ENCODE assay signal across 1 cellular context in genomic region chr3:42025388-42026138, GRCh38.
TF ChIP-seq lines count a peak whose summit lies in the region.

No MANE protein-coding gene starts in this region.

TF ChIP-seq in K562, 482 proteins besides CTCF, POLR2A, EP300 and RAD21 (continued from another document and continues in another):
- TF ChIP-seq ARHGAP35 (IDR thresholded peaks at IDR 0.05; ENCODE audit: partially characterized antibody) (peak; percentile 74), HLTF (IDR thresholded peaks at IDR 0.05) (peak; percentile 53; the same call in 1 of the 2 replicates), POLR2AphosphoS5 (IDR thresholded peaks at IDR 0.05; ENCODE audit: control insufficient read depth, insufficient read depth, low read depth, low read length) (no peak), SMAD2 (IDR thresholded peaks at IDR 0.05; ENCODE audit: low read depth, low read length) (no peak), SMARCA5 (IDR thresholded peaks at IDR 0.05) (0 out of 2 replicates have a peak, but pooled peaks have one; percentile 35), MCM2 (IDR thresholded peaks at IDR 0.05; ENCODE audit: low read depth) (no peak), KDM4B (IDR thresholded peaks at IDR 0.05; ENCODE audit: borderline replicate concordance in 2 of 2, low read depth in 1 of 2) (no peak), HOXB6 (CRISPR knock-in tag; IDR thresholded peaks at IDR 0.05; ENCODE audit: borderline replicate concordance) (no peak), RAD51 (IDR thresholded peaks at IDR 0.05; ENCODE audit: borderline replicate concordance, low read depth) (peak; percentile 92), ZNF589 (CRISPR knock-in tag; IDR thresholded peaks at IDR 0.05; ENCODE audit: low read depth) (peak; percentile 57; the same call in 1 of the 2 replicates), CBX1 (IDR thresholded peaks at IDR 0.05; ENCODE audit: low read depth) (no peak), SP1 (CRISPR knock-in tag; IDR thresholded peaks at IDR 0.05) (peak; percentile 68), JUND (IDR thresholded peaks at IDR 0.05; ENCODE audit: borderline replicate concordance, low read depth, low read length) (peak; percentile 91), JUND (tag; IDR thresholded peaks at IDR 0.05; ENCODE audit: borderline replicate concordance, low read depth, low read length) (peak; percentile 91; the same call in 2 of the 3 replicates), POLR2G (IDR thresholded peaks at IDR 0.05; ENCODE audit: low read depth, low read length) (no peak), HDGF (IDR thresholded peaks at IDR 0.05) (no peak), ZNF76 (CRISPR knock-in tag; IDR thresholded peaks at IDR 0.05; ENCODE audit: borderline replicate concordance) (no peak), ZNF253 (CRISPR knock-in tag; conservative IDR thresholded peaks at IDR 0.05) (no peak), NUFIP1 (IDR thresholded peaks at IDR 0.05; ENCODE audit: partially characterized antibody) (peak; percentile 43), CREB3L1 (IDR thresholded peaks at IDR 0.05; ENCODE audit: borderline replicate concordance, low read depth) (no peak), ZNF3 (CRISPR knock-in tag; IDR thresholded peaks at IDR 0.05) (no peak), DACH1 (IDR thresholded peaks at IDR 0.05; ENCODE audit: partially characterized antibody) (peak; percentile 96), HNRNPLL (IDR thresholded peaks at IDR 0.05; ENCODE audit: low read depth, low read length, poor library complexity, severe bottlenecking) (no peak), MYBL2 (IDR thresholded peaks at IDR 0.05; ENCODE audit: low read depth) (peak; percentile 30; the same call in 1 of the 2 replicates), MYBL2 (CRISPR knock-in tag; IDR thresholded peaks at IDR 0.05; ENCODE audit: borderline replicate concordance) (no peak), ZC3H8 (IDR thresholded peaks at IDR 0.05) (no peak), POLR2AphosphoS2 (IDR thresholded peaks at IDR 0.05; ENCODE audit: low read length) (no peak), ZKSCAN1 (IDR thresholded peaks at IDR 0.05; ENCODE audit: low read depth, low read length) (no peak), CHD4 (IDR thresholded peaks at IDR 0.05; ENCODE audit: insufficient read depth, insufficient replicate concordance, low read depth, low read length, poor library complexity, severe bottlenecking) (no peak), LEF1 (IDR thresholded peaks at IDR 0.05) (no peak), ZNF830 (CRISPR knock-in tag; IDR thresholded peaks at IDR 0.05) (no peak), TAF7 (tag; IDR thresholded peaks at IDR 0.05) (no peak), TSC22D4 (tag; IDR thresholded peaks at IDR 0.05) (0 out of 2 replicates have a peak, but pooled peaks have one; percentile 23)
- TF ChIP-seq, protein P1, sequence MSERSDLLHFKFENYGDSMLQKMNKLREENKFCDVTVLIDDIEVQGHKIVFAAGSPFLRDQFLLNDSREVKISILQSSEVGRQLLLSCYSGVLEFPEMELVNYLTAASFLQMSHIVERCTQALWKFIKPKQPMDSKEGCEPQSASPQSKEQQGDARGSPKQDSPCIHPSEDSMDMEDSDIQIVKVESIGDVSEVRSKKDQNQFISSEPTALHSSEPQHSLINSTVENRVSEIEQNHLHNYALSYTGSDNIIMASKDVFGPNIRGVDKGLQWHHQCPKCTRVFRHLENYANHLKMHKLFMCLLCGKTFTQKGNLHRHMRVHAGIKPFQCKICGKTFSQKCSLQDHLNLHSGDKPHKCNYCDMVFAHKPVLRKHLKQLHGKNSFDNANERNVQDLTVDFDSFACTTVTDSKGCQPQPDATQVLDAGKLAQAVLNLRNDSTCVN (CRISPR knock-in tag; IDR thresholded peaks at IDR 0.05): 0 out of 2 replicates have a peak, but pooled peaks have one; percentile 53
- TF ChIP-seq, protein P2, sequence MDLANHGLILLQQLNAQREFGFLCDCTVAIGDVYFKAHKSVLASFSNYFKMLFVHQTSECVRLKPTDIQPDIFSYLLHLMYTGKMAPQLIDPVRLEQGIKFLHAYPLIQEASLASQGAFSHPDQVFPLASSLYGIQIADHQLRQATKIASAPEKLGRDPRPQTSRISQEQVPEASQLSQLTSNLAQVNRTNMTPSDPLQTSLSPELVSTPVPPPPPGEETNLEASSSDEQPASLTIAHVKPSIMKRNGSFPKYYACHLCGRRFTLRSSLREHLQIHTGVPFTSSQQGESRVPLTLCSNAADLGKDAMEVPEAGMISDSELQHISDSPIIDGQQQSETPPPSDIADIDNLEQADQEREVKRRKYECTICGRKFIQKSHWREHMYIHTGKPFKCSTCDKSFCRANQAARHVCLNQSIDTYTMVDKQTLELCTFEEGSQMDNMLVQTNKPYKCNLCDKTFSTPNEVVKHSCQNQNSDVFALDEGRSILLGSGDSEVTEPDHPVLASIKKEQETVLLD (IDR thresholded peaks at IDR 0.05): peak; percentile 58
- TF ChIP-seq, protein P3, sequence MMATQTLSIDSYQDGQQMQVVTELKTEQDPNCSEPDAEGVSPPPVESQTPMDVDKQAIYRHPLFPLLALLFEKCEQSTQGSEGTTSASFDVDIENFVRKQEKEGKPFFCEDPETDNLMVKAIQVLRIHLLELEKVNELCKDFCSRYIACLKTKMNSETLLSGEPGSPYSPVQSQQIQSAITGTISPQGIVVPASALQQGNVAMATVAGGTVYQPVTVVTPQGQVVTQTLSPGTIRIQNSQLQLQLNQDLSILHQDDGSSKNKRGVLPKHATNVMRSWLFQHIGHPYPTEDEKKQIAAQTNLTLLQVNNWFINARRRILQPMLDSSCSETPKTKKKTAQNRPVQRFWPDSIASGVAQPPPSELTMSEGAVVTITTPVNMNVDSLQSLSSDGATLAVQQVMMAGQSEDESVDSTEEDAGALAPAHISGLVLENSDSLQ (IDR thresholded peaks at IDR 0.05): no peak
- TF ChIP-seq, protein P4, sequence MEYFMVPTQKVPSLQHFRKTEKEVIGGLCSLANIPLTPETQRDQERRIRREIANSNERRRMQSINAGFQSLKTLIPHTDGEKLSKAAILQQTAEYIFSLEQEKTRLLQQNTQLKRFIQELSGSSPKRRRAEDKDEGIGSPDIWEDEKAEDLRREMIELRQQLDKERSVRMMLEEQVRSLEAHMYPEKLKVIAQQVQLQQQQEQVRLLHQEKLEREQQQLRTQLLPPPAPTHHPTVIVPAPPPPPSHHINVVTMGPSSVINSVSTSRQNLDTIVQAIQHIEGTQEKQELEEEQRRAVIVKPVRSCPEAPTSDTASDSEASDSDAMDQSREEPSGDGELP (CRISPR knock-in tag; IDR thresholded peaks at IDR 0.05; ENCODE audit: borderline replicate concordance): peak; percentile 89
- TF ChIP-seq, protein P5, sequence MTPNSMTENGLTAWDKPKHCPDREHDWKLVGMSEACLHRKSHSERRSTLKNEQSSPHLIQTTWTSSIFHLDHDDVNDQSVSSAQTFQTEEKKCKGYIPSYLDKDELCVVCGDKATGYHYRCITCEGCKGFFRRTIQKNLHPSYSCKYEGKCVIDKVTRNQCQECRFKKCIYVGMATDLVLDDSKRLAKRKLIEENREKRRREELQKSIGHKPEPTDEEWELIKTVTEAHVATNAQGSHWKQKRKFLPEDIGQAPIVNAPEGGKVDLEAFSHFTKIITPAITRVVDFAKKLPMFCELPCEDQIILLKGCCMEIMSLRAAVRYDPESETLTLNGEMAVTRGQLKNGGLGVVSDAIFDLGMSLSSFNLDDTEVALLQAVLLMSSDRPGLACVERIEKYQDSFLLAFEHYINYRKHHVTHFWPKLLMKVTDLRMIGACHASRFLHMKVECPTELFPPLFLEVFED (CRISPR knock-in tag; conservative IDR thresholded peaks at IDR 0.05): peak; percentile 56; the same call in 1 of the 2 replicates
- TF ChIP-seq, protein P6, sequence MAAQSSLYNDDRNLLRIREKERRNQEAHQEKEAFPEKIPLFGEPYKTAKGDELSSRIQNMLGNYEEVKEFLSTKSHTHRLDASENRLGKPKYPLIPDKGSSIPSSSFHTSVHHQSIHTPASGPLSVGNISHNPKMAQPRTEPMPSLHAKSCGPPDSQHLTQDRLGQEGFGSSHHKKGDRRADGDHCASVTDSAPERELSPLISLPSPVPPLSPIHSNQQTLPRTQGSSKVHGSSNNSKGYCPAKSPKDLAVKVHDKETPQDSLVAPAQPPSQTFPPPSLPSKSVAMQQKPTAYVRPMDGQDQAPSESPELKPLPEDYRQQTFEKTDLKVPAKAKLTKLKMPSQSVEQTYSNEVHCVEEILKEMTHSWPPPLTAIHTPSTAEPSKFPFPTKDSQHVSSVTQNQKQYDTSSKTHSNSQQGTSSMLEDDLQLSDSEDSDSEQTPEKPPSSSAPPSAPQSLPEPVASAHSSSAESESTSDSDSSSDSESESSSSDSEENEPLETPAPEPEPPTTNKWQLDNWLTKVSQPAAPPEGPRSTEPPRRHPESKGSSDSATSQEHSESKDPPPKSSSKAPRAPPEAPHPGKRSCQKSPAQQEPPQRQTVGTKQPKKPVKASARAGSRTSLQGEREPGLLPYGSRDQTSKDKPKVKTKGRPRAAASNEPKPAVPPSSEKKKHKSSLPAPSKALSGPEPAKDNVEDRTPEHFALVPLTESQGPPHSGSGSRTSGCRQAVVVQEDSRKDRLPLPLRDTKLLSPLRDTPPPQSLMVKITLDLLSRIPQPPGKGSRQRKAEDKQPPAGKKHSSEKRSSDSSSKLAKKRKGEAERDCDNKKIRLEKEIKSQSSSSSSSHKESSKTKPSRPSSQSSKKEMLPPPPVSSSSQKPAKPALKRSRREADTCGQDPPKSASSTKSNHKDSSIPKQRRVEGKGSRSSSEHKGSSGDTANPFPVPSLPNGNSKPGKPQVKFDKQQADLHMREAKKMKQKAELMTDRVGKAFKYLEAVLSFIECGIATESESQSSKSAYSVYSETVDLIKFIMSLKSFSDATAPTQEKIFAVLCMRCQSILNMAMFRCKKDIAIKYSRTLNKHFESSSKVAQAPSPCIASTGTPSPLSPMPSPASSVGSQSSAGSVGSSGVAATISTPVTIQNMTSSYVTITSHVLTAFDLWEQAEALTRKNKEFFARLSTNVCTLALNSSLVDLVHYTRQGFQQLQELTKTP (IDR thresholded peaks at IDR 0.05; ENCODE audit: low read depth in 1 of 2, partially characterized antibody in 2 of 2): no peak
- TF ChIP-seq, protein P7, sequence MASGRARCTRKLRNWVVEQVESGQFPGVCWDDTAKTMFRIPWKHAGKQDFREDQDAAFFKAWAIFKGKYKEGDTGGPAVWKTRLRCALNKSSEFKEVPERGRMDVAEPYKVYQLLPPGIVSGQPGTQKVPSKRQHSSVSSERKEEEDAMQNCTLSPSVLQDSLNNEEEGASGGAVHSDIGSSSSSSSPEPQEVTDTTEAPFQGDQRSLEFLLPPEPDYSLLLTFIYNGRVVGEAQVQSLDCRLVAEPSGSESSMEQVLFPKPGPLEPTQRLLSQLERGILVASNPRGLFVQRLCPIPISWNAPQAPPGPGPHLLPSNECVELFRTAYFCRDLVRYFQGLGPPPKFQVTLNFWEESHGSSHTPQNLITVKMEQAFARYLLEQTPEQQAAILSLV (tag; IDR thresholded peaks at IDR 0.05): no peak
- TF ChIP-seq, protein P8, sequence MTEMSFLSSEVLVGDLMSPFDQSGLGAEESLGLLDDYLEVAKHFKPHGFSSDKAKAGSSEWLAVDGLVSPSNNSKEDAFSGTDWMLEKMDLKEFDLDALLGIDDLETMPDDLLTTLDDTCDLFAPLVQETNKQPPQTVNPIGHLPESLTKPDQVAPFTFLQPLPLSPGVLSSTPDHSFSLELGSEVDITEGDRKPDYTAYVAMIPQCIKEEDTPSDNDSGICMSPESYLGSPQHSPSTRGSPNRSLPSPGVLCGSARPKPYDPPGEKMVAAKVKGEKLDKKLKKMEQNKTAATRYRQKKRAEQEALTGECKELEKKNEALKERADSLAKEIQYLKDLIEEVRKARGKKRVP (CRISPR knock-in tag; IDR thresholded peaks at IDR 0.05): no peak
